In the genomic region with DNA sequence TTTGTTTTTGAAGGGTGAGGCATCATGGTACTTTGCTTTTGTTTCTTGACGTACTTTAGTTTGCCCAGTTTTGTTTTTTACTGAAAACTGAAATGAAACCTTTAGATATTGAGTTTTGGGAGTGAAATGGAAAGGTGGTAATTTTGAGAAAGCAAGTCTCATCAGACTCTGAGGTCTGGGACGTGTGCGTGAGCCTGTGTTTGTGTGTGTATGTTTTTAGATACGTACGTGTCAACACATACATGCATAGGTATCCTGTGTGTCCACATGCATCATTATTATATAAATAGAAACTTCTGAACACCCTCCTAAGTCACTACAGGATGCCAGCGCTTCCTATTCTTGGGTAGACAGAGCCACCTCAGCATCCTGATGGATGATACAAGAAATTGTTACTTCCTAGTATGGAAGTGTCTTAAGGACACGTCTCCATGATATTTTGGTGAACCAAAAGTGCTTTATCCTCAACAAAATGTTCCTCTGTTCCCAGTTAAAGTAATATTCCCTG, we compare ENCODE assay signal across 1 cellular context.
TF ChIP-seq lines count a peak whose summit lies in the region.

No MANE protein-coding gene starts in this region.

TF ChIP-seq in GM23338, 12 proteins besides CTCF, POLR2A, EP300 and RAD21 (continued from another document):
- TF ChIP-seq, protein P1, sequence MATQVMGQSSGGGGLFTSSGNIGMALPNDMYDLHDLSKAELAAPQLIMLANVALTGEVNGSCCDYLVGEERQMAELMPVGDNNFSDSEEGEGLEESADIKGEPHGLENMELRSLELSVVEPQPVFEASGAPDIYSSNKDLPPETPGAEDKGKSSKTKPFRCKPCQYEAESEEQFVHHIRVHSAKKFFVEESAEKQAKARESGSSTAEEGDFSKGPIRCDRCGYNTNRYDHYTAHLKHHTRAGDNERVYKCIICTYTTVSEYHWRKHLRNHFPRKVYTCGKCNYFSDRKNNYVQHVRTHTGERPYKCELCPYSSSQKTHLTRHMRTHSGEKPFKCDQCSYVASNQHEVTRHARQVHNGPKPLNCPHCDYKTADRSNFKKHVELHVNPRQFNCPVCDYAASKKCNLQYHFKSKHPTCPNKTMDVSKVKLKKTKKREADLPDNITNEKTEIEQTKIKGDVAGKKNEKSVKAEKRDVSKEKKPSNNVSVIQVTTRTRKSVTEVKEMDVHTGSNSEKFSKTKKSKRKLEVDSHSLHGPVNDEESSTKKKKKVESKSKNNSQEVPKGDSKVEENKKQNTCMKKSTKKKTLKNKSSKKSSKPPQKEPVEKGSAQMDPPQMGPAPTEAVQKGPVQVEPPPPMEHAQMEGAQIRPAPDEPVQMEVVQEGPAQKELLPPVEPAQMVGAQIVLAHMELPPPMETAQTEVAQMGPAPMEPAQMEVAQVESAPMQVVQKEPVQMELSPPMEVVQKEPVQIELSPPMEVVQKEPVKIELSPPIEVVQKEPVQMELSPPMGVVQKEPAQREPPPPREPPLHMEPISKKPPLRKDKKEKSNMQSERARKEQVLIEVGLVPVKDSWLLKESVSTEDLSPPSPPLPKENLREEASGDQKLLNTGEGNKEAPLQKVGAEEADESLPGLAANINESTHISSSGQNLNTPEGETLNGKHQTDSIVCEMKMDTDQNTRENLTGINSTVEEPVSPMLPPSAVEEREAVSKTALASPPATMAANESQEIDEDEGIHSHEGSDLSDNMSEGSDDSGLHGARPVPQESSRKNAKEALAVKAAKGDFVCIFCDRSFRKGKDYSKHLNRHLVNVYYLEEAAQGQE (IDR thresholded peaks at IDR 0.05; ENCODE audit: unreplicated experiment) = no peak
- TF ChIP-seq, protein P2, sequence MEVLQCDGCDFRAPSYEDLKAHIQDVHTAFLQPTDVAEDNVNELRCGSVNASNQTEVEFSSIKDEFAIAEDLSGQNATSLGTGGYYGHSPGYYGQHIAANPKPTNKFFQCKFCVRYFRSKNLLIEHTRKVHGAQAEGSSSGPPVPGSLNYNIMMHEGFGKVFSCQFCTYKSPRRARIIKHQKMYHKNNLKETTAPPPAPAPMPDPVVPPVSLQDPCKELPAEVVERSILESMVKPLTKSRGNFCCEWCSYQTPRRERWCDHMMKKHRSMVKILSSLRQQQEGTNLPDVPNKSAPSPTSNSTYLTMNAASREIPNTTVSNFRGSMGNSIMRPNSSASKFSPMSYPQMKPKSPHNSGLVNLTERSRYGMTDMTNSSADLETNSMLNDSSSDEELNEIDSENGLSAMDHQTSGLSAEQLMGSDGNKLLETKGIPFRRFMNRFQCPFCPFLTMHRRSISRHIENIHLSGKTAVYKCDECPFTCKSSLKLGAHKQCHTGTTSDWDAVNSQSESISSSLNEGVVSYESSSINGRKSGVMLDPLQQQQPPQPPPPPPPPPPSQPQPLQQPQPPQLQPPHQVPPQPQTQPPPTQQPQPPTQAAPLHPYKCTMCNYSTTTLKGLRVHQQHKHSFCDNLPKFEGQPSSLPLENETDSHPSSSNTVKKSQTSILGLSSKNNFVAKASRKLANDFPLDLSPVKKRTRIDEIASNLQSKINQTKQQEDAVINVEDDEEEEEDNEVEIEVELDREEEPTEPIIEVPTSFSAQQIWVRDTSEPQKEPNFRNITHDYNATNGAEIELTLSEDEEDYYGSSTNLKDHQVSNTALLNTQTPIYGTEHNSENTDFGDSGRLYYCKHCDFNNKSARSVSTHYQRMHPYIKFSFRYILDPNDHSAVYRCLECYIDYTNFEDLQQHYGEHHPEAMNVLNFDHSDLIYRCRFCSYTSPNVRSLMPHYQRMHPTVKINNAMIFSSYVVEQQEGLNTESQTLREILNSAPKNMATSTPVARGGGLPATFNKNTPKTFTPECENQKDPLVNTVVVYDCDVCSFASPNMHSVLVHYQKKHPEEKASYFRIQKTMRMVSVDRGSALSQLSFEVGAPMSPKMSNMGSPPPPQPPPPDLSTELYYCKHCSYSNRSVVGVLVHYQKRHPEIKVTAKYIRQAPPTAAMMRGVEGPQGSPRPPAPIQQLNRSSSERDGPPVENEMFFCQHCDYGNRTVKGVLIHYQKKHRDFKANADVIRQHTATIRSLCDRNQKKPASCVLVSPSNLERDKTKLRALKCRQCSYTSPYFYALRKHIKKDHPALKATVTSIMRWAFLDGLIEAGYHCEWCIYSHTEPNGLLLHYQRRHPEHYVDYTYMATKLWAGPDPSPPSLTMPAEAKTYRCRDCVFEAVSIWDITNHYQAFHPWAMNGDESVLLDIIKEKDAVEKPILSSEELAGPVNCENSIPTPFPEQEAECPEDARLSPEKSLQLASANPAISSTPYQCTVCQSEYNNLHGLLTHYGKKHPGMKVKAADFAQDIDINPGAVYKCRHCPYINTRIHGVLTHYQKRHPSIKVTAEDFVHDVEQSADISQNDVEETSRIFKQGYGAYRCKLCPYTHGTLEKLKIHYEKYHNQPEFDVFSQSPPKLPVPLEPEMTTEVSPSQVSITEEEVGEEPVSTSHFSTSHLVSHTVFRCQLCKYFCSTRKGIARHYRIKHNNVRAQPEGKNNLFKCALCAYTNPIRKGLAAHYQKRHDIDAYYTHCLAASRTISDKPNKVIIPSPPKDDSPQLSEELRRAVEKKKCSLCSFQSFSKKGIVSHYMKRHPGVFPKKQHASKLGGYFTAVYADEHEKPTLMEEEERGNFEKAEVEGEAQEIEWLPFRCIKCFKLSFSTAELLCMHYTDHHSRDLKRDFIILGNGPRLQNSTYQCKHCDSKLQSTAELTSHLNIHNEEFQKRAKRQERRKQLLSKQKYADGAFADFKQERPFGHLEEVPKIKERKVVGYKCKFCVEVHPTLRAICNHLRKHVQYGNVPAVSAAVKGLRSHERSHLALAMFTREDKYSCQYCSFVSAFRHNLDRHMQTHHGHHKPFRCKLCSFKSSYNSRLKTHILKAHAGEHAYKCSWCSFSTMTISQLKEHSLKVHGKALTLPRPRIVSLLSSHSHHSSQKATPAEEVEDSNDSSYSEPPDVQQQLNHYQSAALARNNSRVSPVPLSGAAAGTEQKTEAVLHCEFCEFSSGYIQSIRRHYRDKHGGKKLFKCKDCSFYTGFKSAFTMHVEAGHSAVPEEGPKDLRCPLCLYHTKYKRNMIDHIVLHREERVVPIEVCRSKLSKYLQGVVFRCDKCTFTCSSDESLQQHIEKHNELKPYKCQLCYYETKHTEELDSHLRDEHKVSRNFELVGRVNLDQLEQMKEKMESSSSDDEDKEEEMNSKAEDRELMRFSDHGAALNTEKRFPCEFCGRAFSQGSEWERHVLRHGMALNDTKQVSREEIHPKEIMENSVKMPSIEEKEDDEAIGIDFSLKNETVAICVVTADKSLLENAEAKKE (CRISPR knock-in tag; IDR thresholded peaks at IDR 0.05) = no peak
- TF ChIP-seq NANOG (IDR thresholded peaks at IDR 0.05; ENCODE audit: borderline replicate concordance) = no peak
- no peak for TF ChIP-seq JUNB (IDR thresholded peaks at IDR 0.05; ENCODE audit: unreplicated experiment)
- TF ChIP-seq POLR2AphosphoS5 (IDR thresholded peaks at IDR 0.05; ENCODE audit: low read depth) = no peak
- TF ChIP-seq STAT1 (IDR thresholded peaks at IDR 0.05; ENCODE audit: unreplicated experiment) = no peak
- no peak for TF ChIP-seq ZNF114 (CRISPR knock-in tag; IDR thresholded peaks at IDR 0.05)
- no peak for TF ChIP-seq ZNF331 (CRISPR knock-in tag; IDR thresholded peaks at IDR 0.05; ENCODE audit: low read depth)
